8 cellular contexts compared by ENCODE assay signal in genomic region chr3:107524214-107525100, GRCh38. TPM values are rescaled to one million over a fixed set of nuclear protein-coding genes. Genes with fewer than 3 reads are reported as not detected.
DNase-seq lines count a peak whose midpoint lies in the region; ATAC-seq and TF ChIP-seq lines count a peak whose summit lies in the region.

No MANE protein-coding gene starts in this region.

- peak; percentile 62 for DNase-seq in GM03348 (ENCODE audit: low spot score)
- peak; percentile 41 to 52 for DNase-seq in Kasumi-1 (lab: John Stamatoyannopoulos, UW)
- DNase-seq in activated CD4-positive, CD25-positive, alpha-beta regulatory T cell treated with anti-CD3 and anti-CD28 coated beads, Interleukin-2, amount 50 U/mL, for 72 hours: peak; percentile 48
- peak; percentile 84 for DNase-seq in chondrocyte (ENCODE audit: low spot score)
- peak; percentile 67 for DNase-seq in kidney tubule cell (ENCODE audit: low spot score)
- peak; percentile 24 to 38 for DNase-seq in stimulated activated CD4-positive, alpha-beta T cell treated with anti-CD3 and anti-CD28 coated beads, Interleukin-15, amount 100 ng/mL, for 1 hour (ENCODE audit: low read depth in 1 of 2, low spot score in 1 of 2)
- no peak for DNase-seq in NCI-H446 (lab: John Stamatoyannopoulos, UW)

- no peak for ATAC-seq in GM21381 (IDR thresholded peaks at IDR 0.05; ENCODE audit: unreplicated experiment)

- peak overlapping the region; percentile 92 for H3K4me3 Mint-ChIP-seq in chondrocyte (ENCODE audit: unreplicated experiment)

- H3K9me3 Mint-ChIP-seq in chondrocyte (ENCODE audit: low read depth): no peaks in the 10 kb centered on the region

- peak overlapping the region; percentile 94 for H3K27ac Mint-ChIP-seq in chondrocyte (ENCODE audit: unreplicated experiment)

- TF ChIP-seq CTCF in chondrocyte (IDR thresholded peaks at IDR 0.05): no peak

- no peaks in the 10 kb centered on the region for H3K27me3 Mint-ChIP-seq in chondrocyte (ENCODE audit: low read depth)

- peaks cover 18% of the 10 kb centered on the region for H3K4me1 Mint-ChIP-seq in chondrocyte (ENCODE audit: low read depth)

- H3K36me3 Mint-ChIP-seq in chondrocyte (ENCODE audit: low read depth): peaks cover 5% of the 10 kb centered on the region

RNA-seq across cellular contexts. Expression of gene BBX, which starts 1.7 kb away (rescaled TPM):
- total RNA-seq in chondrocyte: 68.4 to 82.7 TPM (median 69.6 TPM) in 3 replicates

Comparison
In these comparisons a context has a peak if more than half of its experiments do, and no peak if none do; other contexts are left out.
1. DNase-seq: peak in GM03348 (single experiment), Kasumi-1 (2 of 2), activated CD4-positive, CD25-positive, alpha-beta regulatory T cell treated with anti-CD3 and anti-CD28 coated beads, Interleukin-2, amount 50 U/mL, for 72 hours (single experiment), chondrocyte (single experiment), kidney tubule cell (single experiment) and stimulated activated CD4-positive, alpha-beta T cell treated with anti-CD3 and anti-CD28 coated beads, Interleukin-15, amount 100 ng/mL, for 1 hour (2 of 2); none in NCI-H446 (0 of 2).